1 cellular context compared by ENCODE assay signal in genomic region chr6:36666726-36667591, GRCh38.
TF ChIP-seq lines count a peak whose summit lies in the region.

No MANE protein-coding gene starts in this region.

TF ChIP-seq in endothelial cell of umbilical vein, 7 proteins besides CTCF, POLR2A, EP300 and RAD21:
- TF ChIP-seq POLR2AphosphoS5 (IDR thresholded peaks at IDR 0.05; ENCODE audit: insufficient read depth, low read depth, low read length), result no peak
